Comparison of ENCODE assay signal across 11 cellular contexts in the genomic region with DNA sequence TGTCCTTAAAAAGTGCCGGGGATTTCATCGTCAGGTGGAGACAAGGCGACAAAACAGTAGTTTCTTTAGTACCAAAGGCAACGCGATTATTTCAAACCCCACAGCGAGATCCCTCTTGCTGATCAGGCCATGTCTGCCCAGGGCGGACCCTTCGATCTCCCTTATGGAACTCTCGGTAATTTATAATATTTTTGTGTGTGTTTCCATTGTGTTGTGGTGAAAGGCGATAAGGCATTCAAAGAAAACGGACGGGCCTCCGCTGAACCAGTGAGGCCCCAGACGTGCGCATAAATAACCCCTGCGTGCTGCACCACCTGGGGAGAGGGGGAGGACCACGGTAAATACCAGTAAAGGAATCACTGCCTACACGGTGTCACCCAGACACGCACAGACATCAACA. TPM values are rescaled to one million over a fixed set of nuclear protein-coding genes. Genes with fewer than 3 reads are reported as not detected.
A peak's percentile ranks its signal among the peaks of the same experiment; 100 is the strongest.
DNase-seq lines count a peak whose midpoint lies in the region; TF ChIP-seq lines count a peak whose summit lies in the region.
"Had no signal": no experiment of that assay in that cellular context is flagged by ENCODE, and none has a peak within 500 bp of the region (broad histone marks: within the 10 kb centered on the region; RNA-seq: fewer than 3 reads in every experiment).

No MANE protein-coding gene starts in this region.

- WGBS in esophagus muscularis mucosa: 7% methylated on average over 19 of the region's 19 CpGs
- 5 to 12% (median 6%) methylated on average over 19 of the region's 19 CpGs for WGBS in spleen, 5 donors

- peak overlapping the region; percentile 86 for H3K4me2 ChIP-seq in OCI-LY1 (ENCODE audit: low read length)

- TF ChIP-seq POLR2A in esophagus muscularis mucosa (IDR thresholded peaks at IDR 0.05; ENCODE audit: low read depth): no peak
- no peak for TF ChIP-seq POLR2A in spleen (IDR thresholded peaks at IDR 0.05)

- peaks cover 28% of the 10 kb centered on the region for H3K4me1 Mint-ChIP-seq in activated CD4-positive, alpha-beta T cell treated with anti-CD3 and anti-CD28 coated beads, Interleukin-2, amount 10 ng/mL, durations not matched to agents 24 days and 14 days

- H3K27ac Mint-ChIP-seq in activated CD4-positive, alpha-beta T cell treated with anti-CD3 and anti-CD28 coated beads, Interleukin-2, amount 10 ng/mL, durations not matched to agents 24 days and 14 days: peak overlapping the region; percentile 78

- no peak overlapping the region for H3K9ac ChIP-seq in OCI-LY1 (ENCODE audit: low read length)

- H3K4me3 ChIP-seq in OCI-LY1 (ENCODE audit: low read depth, low read length, poor library complexity, severe bottlenecking) (peak overlapping the region; percentile 62), esophagus muscularis mucosa (peak overlapping the region in 3 of 4 donors; percentile 50 to 58 (median 51)), spleen (peak overlapping the region in 7 of 8 donors; percentile 30 to 72 (median 45))

- H3K27ac ChIP-seq in OCI-LY1 (ENCODE audit: low read depth, low read length, poor library complexity, severe bottlenecking): no peak overlapping the region
- H3K27ac ChIP-seq in esophagus muscularis mucosa (replicated peaks in 1 of 4): no peak overlapping the region
- no peak overlapping the region for H3K27ac ChIP-seq in spleen
- H3K27ac ChIP-seq: sigmoid colon had no signal

- no peak overlapping the region for H2AFZ ChIP-seq in OCI-LY1 (ENCODE audit: low read length)

- TF ChIP-seq CTCF in OCI-LY1 (IDR thresholded peaks at IDR 0.05; ENCODE audit: low read length): no peak
- no peak for TF ChIP-seq CTCF in esophagus muscularis mucosa (IDR thresholded peaks at IDR 0.05)
- TF ChIP-seq CTCF in spleen (IDR thresholded peaks at IDR 0.05 in 8 of 11, conservative IDR thresholded peaks at IDR 0.05 in 3 of 11): no peak

- H3K79me2 ChIP-seq in OCI-LY1 (ENCODE audit: insufficient read depth, low read length): no peaks in the 10 kb centered on the region

- no peaks in the 10 kb centered on the region for H3K9me2 ChIP-seq in OCI-LY1 (ENCODE audit: low read depth, low read length)

- intact Hi-C loops in activated CD4-positive, alpha-beta T cell treated with anti-CD3 and anti-CD28 coated beads, Interleukin-2, amount 10 ng/mL, durations not matched to agents 24 days and 14 days (cut with micrococcal nuclease): loop anchor here (1.0 to 5.0 kb wide), 5 partner anchors 8 to 1453 kb away; a partner anchor contains a TSS
- intact Hi-C loops in esophagus muscularis mucosa (cut with DNase I) (loop anchor here (2.0 kb wide), 1 partner anchor 447 kb away; no protein-coding TSS in a partner anchor), spleen (cut with DNase I; ENCODE audit: low total_unique reads) (loop anchor here (10.0 kb wide), 3 partner anchors 411 to 581 kb away; no protein-coding TSS in a partner anchor)

- H3K27me3 Mint-ChIP-seq in activated CD4-positive, alpha-beta T cell treated with anti-CD3 and anti-CD28 coated beads, Interleukin-2, amount 10 ng/mL, durations not matched to agents 24 days and 14 days: peaks cover 63% of the 10 kb centered on the region

- H3K4me3 Mint-ChIP-seq in activated CD4-positive, alpha-beta T cell treated with anti-CD3 and anti-CD28 coated beads, Interleukin-2, amount 10 ng/mL, durations not matched to agents 24 days and 14 days: peak overlapping the region; percentile 83

- no peak for TF ChIP-seq EP300 in esophagus muscularis mucosa (IDR thresholded peaks at IDR 0.05)

- no peaks in the 10 kb centered on the region for H4K20me1 ChIP-seq in OCI-LY1 (ENCODE audit: insufficient read depth, low read length)

- no peak for DNase-seq in activated CD4-positive, alpha-beta T cell treated with anti-CD3 and anti-CD28 coated beads, Interleukin-2, amount 10 ng/mL, durations not matched to agents 24 days and 14 days
- no peak for DNase-seq in activated CD4-positive, alpha-beta T cell treated with anti-CD3 and anti-CD28 coated beads, Interleukin-2, amount 50 U/mL, for 4 hours
- DNase-seq in esophagus muscularis mucosa (ENCODE audit: extremely low spot score) (peak; percentile 21), spleen (no peak), kidney tubule cell (ENCODE audit: low spot score) (no peak), NOMO-1 treated with dmso at 0.1 percent for 144 hours (lab: John Stamatoyannopoulos, UW; ENCODE audit: unreplicated experiment) (no peak), dedifferentiated amniotic fluid mesenchymal stem cell (ENCODE audit: extremely low spot score) (no peak)
- DNase-seq: hippocampal formation, sigmoid colon had no signal

- peaks cover 2% of the 10 kb centered on the region for H3K36me3 Mint-ChIP-seq in activated CD4-positive, alpha-beta T cell treated with anti-CD3 and anti-CD28 coated beads, Interleukin-2, amount 10 ng/mL, durations not matched to agents 24 days and 14 days (ENCODE audit: low read depth)

- H3K27me3 ChIP-seq in OCI-LY1 (ENCODE audit: insufficient read depth, low read length) (no peaks in the 10 kb centered on the region), esophagus muscularis mucosa (peaks cover 10 to 80% (median 70%) of the 10 kb centered on the region in 4 donors), spleen (replicated peaks in 1 of 7) (peaks cover 27 to 95% (median 75%) of the 10 kb centered on the region in 7 donors)

- no peaks in the 10 kb centered on the region for H3F3A ChIP-seq in OCI-LY1 (ENCODE audit: insufficient read depth, low read length)

- H3K4me1 ChIP-seq in OCI-LY1 (ENCODE audit: insufficient read depth, low read length, severe bottlenecking) (peaks cover 16% of the 10 kb centered on the region), esophagus muscularis mucosa (peaks cover 51 to 65% (median 62%) of the 10 kb centered on the region in 4 donors), spleen (peaks cover 38 to 72% (median 56%) of the 10 kb centered on the region in 6 donors)

- H3K36me3 ChIP-seq in OCI-LY1 (ENCODE audit: insufficient read depth, low read length) (no peaks in the 10 kb centered on the region), esophagus muscularis mucosa (no peaks in the 10 kb centered on the region), spleen (no peaks in the 10 kb centered on the region)
- H3K36me3 ChIP-seq: sigmoid colon had no signal

- H3K9me3 Mint-ChIP-seq in activated CD4-positive, alpha-beta T cell treated with anti-CD3 and anti-CD28 coated beads, Interleukin-2, amount 10 ng/mL, durations not matched to agents 24 days and 14 days: no peaks in the 10 kb centered on the region

- no peaks in the 10 kb centered on the region for H3K9me3 ChIP-seq in OCI-LY1 (ENCODE audit: low read length)
- no peaks in the 10 kb centered on the region for H3K9me3 ChIP-seq in esophagus muscularis mucosa
- H3K9me3 ChIP-seq in spleen: no peaks in the 10 kb centered on the region
- H3K9me3 ChIP-seq: sigmoid colon had no signal

RNA-seq across cellular contexts. Expression of a gene that starts 1.4 kb away (rescaled TPM):
- total RNA-seq in activated CD4-positive, alpha-beta T cell treated with anti-CD3 and anti-CD28 coated beads, Interleukin-2, amount 10 ng/mL, durations not matched to agents 24 days and 14 days: 10.8 and 13.3 TPM in 2 replicates
- total RNA-seq in esophagus muscularis mucosa: not detected
- 1 to 10 TPM in 1 of 7 donors, under 1 TPM in 3, not detected in 3; 0.11 to 1.4 (median 0.45) TPM for total RNA-seq in spleen
- under 1 TPM; 0.08 to 0.16 (median 0.13) TPM for polyA plus RNA-seq in spleen

RNA-seq across cellular contexts. Expression of a gene that starts 45.1 kb away (rescaled TPM):
- total RNA-seq in activated CD4-positive, alpha-beta T cell treated with anti-CD3 and anti-CD28 coated beads, Interleukin-2, amount 10 ng/mL, durations not matched to agents 24 days and 14 days: not detected in 2 replicates
- 1 to 10 TPM in 1 of 4 donors, not detected in 3; 1.7 TPM for total RNA-seq in esophagus muscularis mucosa
- not detected for total RNA-seq in spleen
- under 1 TPM in 1 of 3 donors, not detected in 2; 0.14 TPM for polyA plus RNA-seq in spleen
- total RNA-seq: sigmoid colon, temporal lobe had no signal
- polyA plus RNA-seq: sigmoid colon had no signal
